In genomic region chr17:14552311-14552710, GRCh38 we compare ENCODE assay signal across 14 cellular contexts.
"Had no signal": no experiment of that assay in that cellular context is flagged by ENCODE, and none has a peak within 500 bp of the region (broad histone marks: within the 10 kb centered on the region; RNA-seq: fewer than 3 reads in every experiment).

No MANE protein-coding gene starts in this region.

- H3K4me1 ChIP-seq: colonic mucosa, prostate gland, right atrium auricular region, thyroid gland had no signal

- H2AFZ ChIP-seq: neural progenitor cell had no signal

- H3K27ac ChIP-seq: colonic mucosa, neural progenitor cell, prostate gland, right atrium auricular region, thyroid gland had no signal

- H3K9me3 ChIP-seq: colonic mucosa, prostate gland, right atrium auricular region, thyroid gland had no signal

- H3K4me2 ChIP-seq: neural progenitor cell had no signal

- H3K27me3 ChIP-seq: colonic mucosa, neural progenitor cell, right atrium auricular region, thyroid gland had no signal

- H3K36me3 ChIP-seq: colonic mucosa, neural progenitor cell, prostate gland, right atrium auricular region, thyroid gland had no signal

- H3K4me3 ChIP-seq: colonic mucosa, neural progenitor cell, prostate gland, right atrium auricular region, thyroid gland had no signal

- DNase-seq: activated CD4-positive, alpha-beta memory T cell treated with anti-CD3 and anti-CD28 coated beads for 36 hours; activated CD4-positive, alpha-beta T cell treated with anti-CD3 and anti-CD28 coated beads for 36 hours; central memory CD4-positive, alpha-beta T cell; colonic mucosa; immature natural killer cell; left ventricle myocardium superior; naive B cell; stimulated activated CD4-positive, alpha-beta T cell treated with anti-CD3 and anti-CD28 coated beads, Interleukin-2, amount 100 ng/mL, for 24 hours; stimulated activated naive CD4-positive, alpha-beta T cell treated with Interleukin-2 at 50 U/mL for 16 hours; T-helper 2 cell; thyroid gland had no signal

- H3K9ac ChIP-seq: neural progenitor cell had no signal
